In genomic region chr2:100814043-100814442, GRCh38 we compare ENCODE assay signal across 23 cellular contexts. TPM values are rescaled to one million over a fixed set of nuclear protein-coding genes. Genes with fewer than 3 reads are reported as not detected.
DNase-seq lines count a peak whose midpoint lies in the region; ATAC-seq, FAIRE-seq and TF ChIP-seq lines count a peak whose summit lies in the region.
"Had no signal": no experiment of that assay in that cellular context is flagged by ENCODE, and none has a peak within 500 bp of the region (broad histone marks: within the 10 kb centered on the region; RNA-seq: fewer than 3 reads in every experiment).

No MANE protein-coding gene starts in this region.

- H2AFZ ChIP-seq in astrocyte (ENCODE audit: low read depth, low read length) (no peak overlapping the region), neural progenitor cell (replicated peaks) (no peak overlapping the region)

- DNase-seq in activated T-cell treated with anti-CD3 and anti-CD28 coated beads, Interleukin-2, amount 50 U/mL, for 72 hours, result no peak
- DNase-seq in activated T-cell treated with anti-CD3 and anti-CD28 coated beads, Interleukin-2, amount 50 U/mL, for 48 hours, result no peak
- DNase-seq in astrocyte (ENCODE audit: low read depth) (no peak), neural progenitor cell (ENCODE audit: low spot score) (no peak), pancreas (no peak), kidney (no peak)
- DNase-seq: activated CD4-positive, CD25-positive, alpha-beta regulatory T cell treated with anti-CD3 and anti-CD28 coated beads, Interleukin-2, amount 50 U/mL, for 72 hours; activated gamma-delta T cell; anterior cingulate cortex; EL; NCI-H1048; NCI-H1930; NCI-H226; OCI-M1; SHP77; substantia nigra had no signal

- H3K27ac ChIP-seq in C4-2B, result 0 out of 2 replicates have a peak overlapping the region, but pooled peaks have one; percentile 19
- H3K27ac ChIP-seq in astrocyte (ENCODE audit: low read depth, low read length), result no peak overlapping the region
- H3K27ac ChIP-seq in neural progenitor cell, result no peak overlapping the region
- H3K27ac ChIP-seq in pancreas, result no peak overlapping the region
- H3K27ac ChIP-seq in kidney (ENCODE audit: low read depth in 2 of 2, low read length in 2 of 2), result no peak overlapping the region

- peaks cover 0 to 3% of the 10 kb centered on the region in 2 donors for H3K36me3 Mint-ChIP-seq in activated T-cell treated with anti-CD3 and anti-CD28 coated beads, Interleukin-2, amount 50 U/mL, for 72 hours (ENCODE audit: insufficient read depth in 2 of 2)
- H3K36me3 Mint-ChIP-seq in astrocyte (ENCODE audit: low read depth, unreplicated experiment) (no peaks in the 10 kb centered on the region), neural progenitor cell (no peaks in the 10 kb centered on the region)
- H3K36me3 Mint-ChIP-seq: memory B cell; naive thymus-derived CD8-positive, alpha-beta T cell had no signal

- no peak overlapping the region for H3K4me3 ChIP-seq in astrocyte (ENCODE audit: insufficient read depth, low read depth, low read length)
- H3K4me3 ChIP-seq in neural progenitor cell, result no peak overlapping the region
- no peak overlapping the region for H3K4me3 ChIP-seq in pancreas
- no peak overlapping the region for H3K4me3 ChIP-seq in kidney (ENCODE audit: low read length in 2 of 2)

- H3K4me2 ChIP-seq in astrocyte (ENCODE audit: low read length) (peak overlapping the region; percentile 29), neural progenitor cell (no peak overlapping the region)

- no peak overlapping the region for H3K27ac Mint-ChIP-seq in activated T-cell treated with anti-CD3 and anti-CD28 coated beads, Interleukin-2, amount 50 U/mL, for 72 hours
- H3K27ac Mint-ChIP-seq in astrocyte (ENCODE audit: unreplicated experiment), result no peak overlapping the region
- peak overlapping the region; percentile 15 for H3K27ac Mint-ChIP-seq in neural progenitor cell
- H3K27ac Mint-ChIP-seq: memory B cell had no signal

- H3K27me3 Mint-ChIP-seq in activated T-cell treated with anti-CD3 and anti-CD28 coated beads, Interleukin-2, amount 50 U/mL, for 72 hours (ENCODE audit: low read depth), result peaks cover 16% of the 10 kb centered on the region
- H3K27me3 Mint-ChIP-seq in astrocyte (ENCODE audit: low read depth, unreplicated experiment) (peaks cover 21% of the 10 kb centered on the region), neural progenitor cell (ENCODE audit: insufficient read depth, low read depth) (peaks cover 12% of the 10 kb centered on the region)

- WGBS in pancreas, 2 donors, result 85 to 88% methylated on average over 3 of the region's 3 CpGs

- H3K4me1 Mint-ChIP-seq in activated T-cell treated with anti-CD3 and anti-CD28 coated beads, Interleukin-2, amount 50 U/mL, for 72 hours (ENCODE audit: low read depth), result peaks cover 41% of the 10 kb centered on the region
- H3K4me1 Mint-ChIP-seq in astrocyte (ENCODE audit: low read depth, unreplicated experiment) (peaks cover 11% of the 10 kb centered on the region), neural progenitor cell (peaks cover 12% of the 10 kb centered on the region)

- H4K20me1 ChIP-seq in astrocyte (ENCODE audit: insufficient read depth, low read length) (no peaks in the 10 kb centered on the region), neural progenitor cell (ENCODE audit: low read depth) (no peaks in the 10 kb centered on the region)

- peaks cover 4% of the 10 kb centered on the region for H3F3A ChIP-seq in neural progenitor cell (ENCODE audit: low read depth)

- intact Hi-C loops in pancreas (cut with DNase I) (no loop called here), kidney (cut with DNase I) (no loop called here)

- H3K9ac ChIP-seq in astrocyte (ENCODE audit: low read length) (no peak overlapping the region), neural progenitor cell (no peak overlapping the region), kidney (ENCODE audit: low read length in 2 of 2) (no peak overlapping the region)

- H3K4me1 ChIP-seq in astrocyte (ENCODE audit: insufficient read depth, low read length), result peaks cover 23% of the 10 kb centered on the region
- H3K4me1 ChIP-seq in neural progenitor cell, result peaks cover 5% of the 10 kb centered on the region
- peaks cover 0 to 27% (median 11%) of the 10 kb centered on the region in 3 donors for H3K4me1 ChIP-seq in pancreas
- no peaks in the 10 kb centered on the region for H3K4me1 ChIP-seq in kidney (ENCODE audit: control insufficient read depth in 1 of 2, insufficient read depth in 1 of 2, low read depth in 1 of 2, low read length in 2 of 2)

- H3K9me3 ChIP-seq in astrocyte (ENCODE audit: insufficient read depth, low read depth, low read length), result no peaks in the 10 kb centered on the region
- no peaks in the 10 kb centered on the region for H3K9me3 ChIP-seq in neural progenitor cell (ENCODE audit: low read depth)
- no peaks in the 10 kb centered on the region for H3K9me3 ChIP-seq in pancreas
- no peaks in the 10 kb centered on the region for H3K9me3 ChIP-seq in kidney (ENCODE audit: control insufficient read depth in 1 of 2, low read length in 2 of 2)

- H3K79me2 ChIP-seq in astrocyte (ENCODE audit: insufficient read depth, low read length) (no peaks in the 10 kb centered on the region), neural progenitor cell (ENCODE audit: low read depth) (no peaks in the 10 kb centered on the region)

- H3K27me3 ChIP-seq in astrocyte (ENCODE audit: insufficient read depth, low read length), result no peaks in the 10 kb centered on the region
- peaks cover 27% of the 10 kb centered on the region for H3K27me3 ChIP-seq in neural progenitor cell
- no peaks in the 10 kb centered on the region for H3K27me3 ChIP-seq in pancreas

- H3K4me3 Mint-ChIP-seq in activated T-cell treated with anti-CD3 and anti-CD28 coated beads, Interleukin-2, amount 50 U/mL, for 72 hours, result peak overlapping the region; percentile 0 to 30
- no peak overlapping the region for H3K4me3 Mint-ChIP-seq in astrocyte (ENCODE audit: unreplicated experiment)
- H3K4me3 Mint-ChIP-seq in neural progenitor cell, result no peak overlapping the region
- H3K4me3 Mint-ChIP-seq: CD14-positive monocyte; central memory CD8-positive, alpha-beta T cell; memory B cell had no signal

- no peak for TF ChIP-seq CTCF in C4-2B (conservative IDR thresholded peaks at IDR 0.05)
- TF ChIP-seq CTCF in astrocyte (IDR thresholded peaks at IDR 0.05; ENCODE audit: insufficient read depth, low read depth, low read length), result no peak
- TF ChIP-seq CTCF in neural progenitor cell (IDR thresholded peaks at IDR 0.05), result no peak
- no peak for TF ChIP-seq CTCF in pancreas (IDR thresholded peaks at IDR 0.05)
- TF ChIP-seq CTCF in kidney (IDR thresholded peaks at IDR 0.05; ENCODE audit: borderline replicate concordance, extremely low read depth, insufficient read depth), result no peak

- no peak for ATAC-seq in activated T-cell treated with anti-CD3 and anti-CD28 coated beads, Interleukin-2, amount 50 U/mL, for 72 hours (replicated peaks in 1 of 2)
- no peak for ATAC-seq in GM21447 (IDR thresholded peaks at IDR 0.05; ENCODE audit: unreplicated experiment)
- ATAC-seq in pancreas, result no peak

- H3K36me3 ChIP-seq in astrocyte (ENCODE audit: insufficient read depth, low read length) (no peaks in the 10 kb centered on the region), neural progenitor cell (no peaks in the 10 kb centered on the region), pancreas (no peaks in the 10 kb centered on the region), kidney (ENCODE audit: control insufficient read depth in 1 of 2, insufficient read depth in 2 of 2, low read length in 2 of 2) (no peaks in the 10 kb centered on the region)

- FAIRE-seq in astrocyte (lab: Jason Lieb, UNC), result no peak
- no peak for FAIRE-seq in pancreas (lab: Jason Lieb, UNC)
- no peak for FAIRE-seq in kidney (lab: Jason Lieb, UNC)
- FAIRE-seq: keratinocyte had no signal

- no peaks in the 10 kb centered on the region for H3K9me3 Mint-ChIP-seq in activated T-cell treated with anti-CD3 and anti-CD28 coated beads, Interleukin-2, amount 50 U/mL, for 72 hours
- H3K9me3 Mint-ChIP-seq in astrocyte (ENCODE audit: unreplicated experiment) (no peaks in the 10 kb centered on the region), neural progenitor cell (peaks cover 6% of the 10 kb centered on the region)
- H3K9me3 Mint-ChIP-seq: central memory CD8-positive, alpha-beta T cell; naive thymus-derived CD8-positive, alpha-beta T cell had no signal

RNA-seq across cellular contexts. Expression of gene NPAS2, which starts 5.9 kb away (rescaled TPM):
- total RNA-seq in activated T-cell treated with anti-CD3 and anti-CD28 coated beads, Interleukin-2, amount 50 U/mL, for 72 hours, result 1 to 10 TPM; 4.8 to 8.4 TPM
- total RNA-seq in astrocyte (5.5 and 5.8 TPM in 2 replicates), neural progenitor cell (ENCODE audit: low replicate concordance) (0.59 and 39.4 TPM in 2 replicates), pancreas (10 to 100 TPM; 27.2 to 46.3 (median 32.7) TPM), kidney (44.5 TPM)
- polyA plus RNA-seq in pancreas (10 to 100 TPM; 20.6 to 35.3 TPM), kidney (ENCODE audit: insufficient read depth, low read depth, low replicate concordance) (8.4 TPM)
- polyA plus RNA-seq: CD14-positive monocyte had no signal

Comparison
In these comparisons a context has a peak if more than half of its experiments do, and no peak if none do; other contexts are left out.
1. H3K4me3 Mint-ChIP-seq: peak in activated T-cell treated with anti-CD3 and anti-CD28 coated beads, Interleukin-2, amount 50 U/mL, for 72 hours (2 of 2); none in astrocyte (single experiment) and neural progenitor cell (single experiment).